In genomic region chr15:92152983-92153382, GRCh38 we compare ENCODE assay signal across 36 cellular contexts.
"Had no signal": no experiment of that assay in that cellular context is flagged by ENCODE, and none has a peak within 500 bp of the region (broad histone marks: within the 10 kb centered on the region; RNA-seq: fewer than 3 reads in every experiment).

No MANE protein-coding gene starts in this region.

- H3K27ac Mint-ChIP-seq: activated naive CD4-positive, alpha-beta T cell treated with anti-CD3 and anti-CD28 coated beads for 36 hours; activated naive CD4-positive, alpha-beta T cell treated with anti-CD3 and anti-CD28 coated beads, Interleukin-2, amount 10 ng/mL, durations not matched to agents 7 days and 5 days; activated naive CD4-positive, alpha-beta T cell treated with anti-CD3 and anti-CD28 coated beads, Interleukin-2, amount 50 U/mL, for 24 hours; activated naive CD8-positive, alpha-beta T cell; activated naive CD8-positive, alpha-beta T cell treated with anti-CD3 and anti-CD28 coated beads for 36 hours; activated naive CD8-positive, alpha-beta T cell treated with anti-CD3 and anti-CD28 coated beads, Interleukin-2, amount 10 ng/mL, durations not matched to agents 7 days and 5 days; activated naive CD8-positive, alpha-beta T cell treated with anti-CD3 and anti-CD28 coated beads, Interleukin-2, amount 50 U/mL, for 24 hours; activated T-cell treated with anti-CD3 and anti-CD28 coated beads, Interleukin-2, amount 50 U/mL, for 24 hours; activated T-helper 1 cell treated with anti-CD3 and anti-CD28 coated beads, Interleukin-12 subunit alpha, Interleukin-12 subunit beta, Interleukin-2, Interleukin-4 antibody, amounts not matched to agents 30 ng/mL and 10 ng/mL and 1 ng/mL, durations not matched to agents 14 hours and 24 hours and 36 hours; activated T-helper 2 cell treated with anti-CD3 and anti-CD28 coated beads, Interferon-gamma antibody, Interleukin-2, Interleukin-4, amounts not matched to agents 10 μg/mL and 5 μg/mL and 100 μg/mL, durations not matched to agents 14 hours and 24 hours and 36 hours; brain had no signal

- H3K9me3 Mint-ChIP-seq: activated naive CD4-positive, alpha-beta T cell treated with anti-CD3 and anti-CD28 coated beads for 36 hours; activated naive CD4-positive, alpha-beta T cell treated with anti-CD3 and anti-CD28 coated beads, Interleukin-2, amount 10 ng/mL, durations not matched to agents 7 days and 5 days; activated naive CD4-positive, alpha-beta T cell treated with anti-CD3 and anti-CD28 coated beads, Interleukin-2, amount 50 U/mL, for 24 hours; activated naive CD4-positive, alpha-beta T cell treated with anti-CD3 and anti-CD28 coated beads, Interleukin-2, amount 50 U/mL, for 72 hours; activated naive CD8-positive, alpha-beta T cell treated with anti-CD3 and anti-CD28 coated beads for 36 hours; activated naive CD8-positive, alpha-beta T cell treated with anti-CD3 and anti-CD28 coated beads, Interleukin-2, amount 10 ng/mL, durations not matched to agents 7 days and 5 days; activated naive CD8-positive, alpha-beta T cell treated with anti-CD3 and anti-CD28 coated beads, Interleukin-2, amount 50 U/mL, for 24 hours; activated T-cell treated with anti-CD3 and anti-CD28 coated beads, Interleukin-2, amount 50 U/mL, for 24 hours; activated T-cell treated with anti-CD3 and anti-CD28 coated beads, Interleukin-2, amount 50 U/mL, for 4 hours; activated T-helper 1 cell treated with anti-CD3 and anti-CD28 coated beads, Interleukin-12 subunit alpha, Interleukin-12 subunit beta, Interleukin-2, Interleukin-4 antibody, amounts not matched to agents 30 ng/mL and 10 ng/mL and 1 ng/mL, durations not matched to agents 14 hours and 24 hours and 36 hours; activated T-helper 2 cell treated with anti-CD3 and anti-CD28 coated beads, Interferon-gamma antibody, Interleukin-2, Interleukin-4, amounts not matched to agents 10 μg/mL and 5 μg/mL and 100 μg/mL, durations not matched to agents 14 hours and 24 hours and 36 hours; brain; central memory CD8-positive, alpha-beta T cell had no signal

- H3K4me3 ChIP-seq: adrenal gland, ascending aorta, body of pancreas, breast epithelium, cardiac muscle cell had no signal

- H3K4me1 Mint-ChIP-seq: activated naive CD4-positive, alpha-beta T cell treated with anti-CD3 and anti-CD28 coated beads, Interleukin-2, amount 50 U/mL, for 24 hours; activated naive CD8-positive, alpha-beta T cell treated with anti-CD3 and anti-CD28 coated beads, Interleukin-2, amount 10 ng/mL, durations not matched to agents 7 days and 5 days had no signal

- H3K4me1 ChIP-seq: adrenal gland, ascending aorta, body of pancreas, breast epithelium had no signal

- H3K27me3 ChIP-seq: adrenal gland, ascending aorta, body of pancreas, brain microvascular endothelial cell, breast epithelium, cardiac muscle cell had no signal

- H3K27me3 Mint-ChIP-seq: activated naive CD4-positive, alpha-beta T cell treated with anti-CD3 and anti-CD28 coated beads, Interleukin-2, amount 10 ng/mL, durations not matched to agents 7 days and 5 days; activated naive CD4-positive, alpha-beta T cell treated with anti-CD3 and anti-CD28 coated beads, Interleukin-2, amount 50 U/mL, for 24 hours; activated naive CD8-positive, alpha-beta T cell; activated naive CD8-positive, alpha-beta T cell treated with anti-CD3 and anti-CD28 coated beads for 36 hours; activated naive CD8-positive, alpha-beta T cell treated with anti-CD3 and anti-CD28 coated beads, Interleukin-2, amount 10 ng/mL, durations not matched to agents 7 days and 5 days; activated naive CD8-positive, alpha-beta T cell treated with anti-CD3 and anti-CD28 coated beads, Interleukin-2, amount 50 U/mL, for 24 hours; activated T-cell treated with anti-CD3 and anti-CD28 coated beads, Interleukin-2, amount 50 U/mL, for 24 hours; central memory CD8-positive, alpha-beta T cell had no signal

- ATAC-seq: activated naive CD8-positive, alpha-beta T cell treated with anti-CD3 and anti-CD28 coated beads, Interleukin-2, amount 50 U/mL, for 24 hours; activated T-cell treated with anti-CD3 and anti-CD28 coated beads, Interleukin-2, amount 50 U/mL, for 4 hours; body of pancreas had no signal

- DNase-seq: activated effector memory CD4-positive, alpha-beta T cell treated with anti-CD3 and anti-CD28 coated beads, Interleukin-2, amount 50 U/mL, for 16 hours; activated effector memory CD4-positive, alpha-beta T cell treated with Interleukin-2 at 50 U/mL for 16 hours; activated gamma-delta T cell; activated gamma-delta T cell treated with Interleukin-2 at 50 U/mL for 16 hours; activated naive CD4-positive, alpha-beta T cell; activated naive CD4-positive, alpha-beta T cell treated with anti-CD3 and anti-CD28 coated beads for 36 hours; activated naive CD4-positive, alpha-beta T cell treated with anti-CD3 and anti-CD28 coated beads, Interleukin-2, amount 10 ng/mL, durations not matched to agents 7 days and 5 days; activated naive CD4-positive, alpha-beta T cell treated with anti-CD3 and anti-CD28 coated beads, Interleukin-2, amount 50 U/mL, for 16 hours; activated naive CD4-positive, alpha-beta T cell treated with Interleukin-2 at 50 U/mL for 16 hours; activated naive CD8-positive, alpha-beta T cell treated with anti-CD3 and anti-CD28 coated beads for 36 hours; activated naive CD8-positive, alpha-beta T cell treated with anti-CD3 and anti-CD28 coated beads, Interleukin-2, amount 10 ng/mL, durations not matched to agents 7 days and 5 days; activated naive CD8-positive, alpha-beta T cell treated with anti-CD3 and anti-CD28 coated beads, Interleukin-2, amount 50 U/mL, for 24 hours; activated T-cell treated with anti-CD3 and anti-CD28 coated beads for 4 hours; activated T-cell treated with anti-CD3 and anti-CD28 coated beads, Interleukin-2, amount 50 U/mL, for 1 hour; activated T-cell treated with anti-CD3 and anti-CD28 coated beads, Interleukin-2, amount 50 U/mL, for 24 hours; activated T-cell treated with anti-CD3 and anti-CD28 coated beads, Interleukin-2, amount 50 U/mL, for 4 hours; amniotic stem cell; amygdala; anterior cingulate cortex; aorta; body of pancreas; brain microvascular endothelial cell; caudate nucleus; central memory CD4-positive, alpha-beta T cell; cerebellar nuclear complex had no signal

- H3K27ac ChIP-seq: adrenal gland, ascending aorta, body of pancreas, brain microvascular endothelial cell, breast epithelium, cardiac muscle cell had no signal

- H3K9me3 ChIP-seq: adrenal gland, ascending aorta, body of pancreas, breast epithelium had no signal

- H3K36me3 ChIP-seq: adrenal gland, brain microvascular endothelial cell, breast epithelium had no signal

- H3K4me3 Mint-ChIP-seq: activated naive CD4-positive, alpha-beta T cell treated with anti-CD3 and anti-CD28 coated beads for 36 hours; activated naive CD4-positive, alpha-beta T cell treated with anti-CD3 and anti-CD28 coated beads, Interleukin-2, amount 10 ng/mL, durations not matched to agents 7 days and 5 days; activated naive CD4-positive, alpha-beta T cell treated with anti-CD3 and anti-CD28 coated beads, Interleukin-2, amount 50 U/mL, for 24 hours; activated naive CD8-positive, alpha-beta T cell; activated naive CD8-positive, alpha-beta T cell treated with anti-CD3 and anti-CD28 coated beads for 36 hours; activated naive CD8-positive, alpha-beta T cell treated with anti-CD3 and anti-CD28 coated beads, Interleukin-2, amount 10 ng/mL, durations not matched to agents 7 days and 5 days; activated naive CD8-positive, alpha-beta T cell treated with anti-CD3 and anti-CD28 coated beads, Interleukin-2, amount 50 U/mL, for 24 hours; activated T-cell treated with anti-CD3 and anti-CD28 coated beads, Interleukin-2, amount 50 U/mL, for 24 hours; activated T-cell treated with anti-CD3 and anti-CD28 coated beads, Interleukin-2, amount 50 U/mL, for 4 hours; activated T-helper 1 cell treated with anti-CD3 and anti-CD28 coated beads, Interleukin-12 subunit alpha, Interleukin-12 subunit beta, Interleukin-2, Interleukin-4 antibody, amounts not matched to agents 30 ng/mL and 10 ng/mL and 1 ng/mL, durations not matched to agents 14 hours and 24 hours and 36 hours; brain; central memory CD8-positive, alpha-beta T cell had no signal

- H3K36me3 Mint-ChIP-seq: brain had no signal
